ENCODE assay signal across 13 cellular contexts in genomic region chr7:155885162-155886160, GRCh38.
A peak's percentile ranks its signal among the peaks of the same experiment; 100 is the strongest.
DNase-seq lines count a peak whose midpoint lies in the region; ATAC-seq and TF ChIP-seq lines count a peak whose summit lies in the region.
"Had no signal": no experiment of that assay in that cellular context is flagged by ENCODE, and none has a peak within 500 bp of the region (broad histone marks: within the 10 kb centered on the region; RNA-seq: fewer than 3 reads in every experiment).

No MANE protein-coding gene starts in this region.

- H3K27ac Mint-ChIP-seq in MCF 10A (ENCODE audit: low read depth, unreplicated experiment) (peak overlapping the region; percentile 59), glutamatergic neuron (ENCODE audit: unreplicated experiment) (no peak overlapping the region)
- H3K27ac Mint-ChIP-seq: activated naive CD4-positive, alpha-beta T cell treated with anti-CD3 and anti-CD28 coated beads for 36 hours had no signal

- no peaks in the 10 kb centered on the region for H3K79me2 ChIP-seq in mammary epithelial cell (ENCODE audit: insufficient read depth, low read length)

- BruUV-seq in MCF 10A (replicated peaks; lab: Mats Ljungman, UMichigan) (no TSS peak), mammary epithelial cell (replicated peaks; lab: Mats Ljungman, UMichigan) (no TSS peak)

- no peak overlapping the region for H3K27ac ChIP-seq in mammary epithelial cell (ENCODE audit: insufficient read depth, low read depth, low read length)
- peak overlapping the region; percentile 89 for H3K27ac ChIP-seq in mesodermal cell (ENCODE audit: low read depth, low read length, severe bottlenecking)
- H3K27ac ChIP-seq: KMS-11, neutrophil had no signal

- H3K36me3 Mint-ChIP-seq in MCF 10A (ENCODE audit: insufficient read depth, unreplicated experiment) (no peaks in the 10 kb centered on the region), glutamatergic neuron (ENCODE audit: unreplicated experiment) (no peaks in the 10 kb centered on the region)

- H4K20me1 ChIP-seq in mammary epithelial cell (ENCODE audit: insufficient read depth, low read length): no peaks in the 10 kb centered on the region

- H3K27me3 Mint-ChIP-seq in MCF 10A (ENCODE audit: insufficient read depth, unreplicated experiment): no peaks in the 10 kb centered on the region
- peaks cover 5% of the 10 kb centered on the region for H3K27me3 Mint-ChIP-seq in glutamatergic neuron (ENCODE audit: unreplicated experiment)

- H3K9me3 ChIP-seq in mammary epithelial cell (replicated peaks; ENCODE audit: insufficient read depth, low read length) (no peaks in the 10 kb centered on the region), mesodermal cell (ENCODE audit: control insufficient read depth, low read length) (no peaks in the 10 kb centered on the region)
- H3K9me3 ChIP-seq: neutrophil had no signal

- DNase-seq in MCF 10A (ENCODE audit: unreplicated experiment): peak; percentile 62
- DNase-seq in mammary epithelial cell: no peak
- peak; percentile 70 for DNase-seq in fibroblast of pulmonary artery (ENCODE audit: low read depth)
- no peak for DNase-seq in glutamatergic neuron
- DNase-seq: 8988T; activated naive CD4-positive, alpha-beta T cell treated with anti-CD3 and anti-CD28 coated beads for 36 hours; NCI-H526 treated with DMSO at 0.1 percent for 48 hours had no signal

- H3K36me3 ChIP-seq in mammary epithelial cell (ENCODE audit: insufficient read depth, low read length) (no peaks in the 10 kb centered on the region), mesodermal cell (ENCODE audit: control insufficient read depth, insufficient read depth, low read length) (no peaks in the 10 kb centered on the region)
- H3K36me3 ChIP-seq: neutrophil had no signal

- no peak overlapping the region for H3K9ac ChIP-seq in mammary epithelial cell (ENCODE audit: insufficient read depth, low read length)
- H3K9ac ChIP-seq: KMS-11 had no signal

- CTCF ChIA-PET in MCF 10A (lab: Yijun Ruan, JAX): interaction anchor here (0.6 to 1.5 kb wide), 4 partner anchors 10 to 1355 kb away, joined by 3 read pairs; no protein-coding TSS in a partner anchor
- CTCF ChIA-PET in mammary epithelial cell (lab: Charles Lee; ENCODE audit: low non-redundant PET): no interaction called here

- no peak overlapping the region for H3K4me3 ChIP-seq in mammary epithelial cell (replicated peaks in 1 of 3; ENCODE audit: insufficient read depth in 1 of 3, low read depth in 2 of 3, low read length in 3 of 3)
- H3K4me3 ChIP-seq in fibroblast of pulmonary artery (replicated peaks; ENCODE audit: low read depth, low read length): no peak overlapping the region
- no peak overlapping the region for H3K4me3 ChIP-seq in mesodermal cell (ENCODE audit: extremely low read depth, insufficient read depth, low read length, poor library complexity, severe bottlenecking)

- in situ Hi-C loops in mammary epithelial cell (cut with MboI; ENCODE audit: low sequenced_read_pairs in 2 of 2): no loop called here

- H3K9me3 Mint-ChIP-seq in MCF 10A (ENCODE audit: unreplicated experiment): no peaks in the 10 kb centered on the region
- peaks cover 2% of the 10 kb centered on the region for H3K9me3 Mint-ChIP-seq in glutamatergic neuron (ENCODE audit: unreplicated experiment)
- H3K9me3 Mint-ChIP-seq: activated naive CD4-positive, alpha-beta T cell treated with anti-CD3 and anti-CD28 coated beads for 36 hours had no signal

- POLR2A ChIA-PET in MCF 10A (lab: Yijun Ruan, JAX): interaction anchor here (0.6 to 1.0 kb wide), 4 partner anchors 22 to 230 kb away, joined by 3 to 4 read pairs (median 4); no protein-coding TSS in a partner anchor

- intact Hi-C loops in MCF 10A (cut with micrococcal nuclease) (no loop called here), mammary epithelial cell (cut with micrococcal nuclease) (no loop called here)

- H3K4me3 Mint-ChIP-seq in MCF 10A (ENCODE audit: unreplicated experiment): no peak overlapping the region
- H3K4me3 Mint-ChIP-seq in glutamatergic neuron (ENCODE audit: unreplicated experiment): no peak overlapping the region
- H3K4me3 Mint-ChIP-seq: activated naive CD4-positive, alpha-beta T cell treated with anti-CD3 and anti-CD28 coated beads for 36 hours had no signal

- H2AFZ ChIP-seq in mammary epithelial cell (ENCODE audit: low read depth, low read length): no peak overlapping the region

- H3K4me1 Mint-ChIP-seq in MCF 10A (ENCODE audit: insufficient read depth, unreplicated experiment) (peaks cover 15% of the 10 kb centered on the region), glutamatergic neuron (ENCODE audit: low read depth, unreplicated experiment) (no peaks in the 10 kb centered on the region)

- H3K4me1 ChIP-seq in mammary epithelial cell (ENCODE audit: insufficient read depth, low read length) (no peaks in the 10 kb centered on the region), mesodermal cell (ENCODE audit: control insufficient read depth, insufficient read depth, low read length, poor library complexity, severe bottlenecking) (peaks cover 10% of the 10 kb centered on the region)

- whole genome bisulfite sequencing in mammary epithelial cell (ENCODE audit: low coverage, missing lambda C conversion rate): 87% methylated on average over 17 of the region's 25 CpGs
- WGBS in mesodermal cell (ENCODE audit: insufficient coverage in 2 of 2), 2 experiments: 76 to 89% methylated on average over 16 to 20 of the region's 25 CpGs

- ATAC-seq in HG03342 (IDR thresholded peaks at IDR 0.05; ENCODE audit: unreplicated experiment) (no peak), HG03139 (IDR thresholded peaks at IDR 0.05; ENCODE audit: unreplicated experiment) (no peak), GM18858 (IDR thresholded peaks at IDR 0.05; ENCODE audit: unreplicated experiment) (no peak)

- no peak overlapping the region for H3K4me2 ChIP-seq in mammary epithelial cell (ENCODE audit: insufficient read depth, low read depth, low read length)
- H3K4me2 ChIP-seq: KMS-11 had no signal

- no peak for TF ChIP-seq CTCF in MCF 10A (IDR thresholded peaks at IDR 0.05; ENCODE audit: unreplicated experiment)
- TF ChIP-seq CTCF in mammary epithelial cell (conservative IDR thresholded peaks at IDR 0.05 in 1 of 2, IDR thresholded peaks at IDR 0.05 in 1 of 2; ENCODE audit: extremely low read depth in 1 of 2, insufficient read depth in 1 of 2, low read depth in 1 of 2, low read length in 2 of 2): no peak
- no peak for TF ChIP-seq CTCF in fibroblast of pulmonary artery (IDR thresholded peaks at IDR 0.05; ENCODE audit: low read length, missing control alignments)
- no peak for TF ChIP-seq CTCF in glutamatergic neuron (IDR thresholded peaks at IDR 0.05; ENCODE audit: partially characterized antibody, unreplicated experiment)

- no peaks in the 10 kb centered on the region for H3K27me3 ChIP-seq in mammary epithelial cell (ENCODE audit: insufficient read depth, low read length)
- H3K27me3 ChIP-seq: neutrophil had no signal

- dilution Hi-C loops in mammary epithelial cell (cut with HindIII; ENCODE audit: low sequenced_read_pairs): no loop called here

Comparison
In these comparisons a context has a peak if more than half of its experiments do, and no peak if none do; other contexts are left out.
1. DNase-seq: peak in MCF 10A (single experiment) and fibroblast of pulmonary artery (single experiment); none in mammary epithelial cell (single experiment) and glutamatergic neuron (single experiment).